Comparison of ENCODE assay signal across 8 cellular contexts in the genomic region with DNA sequence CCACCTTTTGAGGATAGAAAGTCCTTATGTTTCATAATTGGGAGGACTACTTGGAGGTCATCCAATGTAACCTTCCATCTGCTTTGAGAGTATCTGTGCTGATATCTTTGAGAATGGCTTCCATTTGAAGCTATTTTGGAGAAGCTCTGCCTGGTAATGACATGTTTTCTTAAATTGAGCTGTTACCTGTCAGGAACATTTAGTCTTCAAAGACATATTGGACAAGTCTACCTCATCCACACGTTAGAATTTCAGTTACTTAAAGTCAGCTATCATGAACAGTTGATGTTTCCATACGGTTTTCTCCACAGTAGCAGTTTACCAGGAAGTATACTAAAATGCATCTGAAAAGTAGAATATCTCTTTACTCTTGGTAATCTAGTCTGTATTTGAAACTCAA.
"Had no signal": no experiment of that assay in that cellular context is flagged by ENCODE, and none has a peak within 500 bp of the region (broad histone marks: within the 10 kb centered on the region; RNA-seq: fewer than 3 reads in every experiment).

No MANE protein-coding gene starts in this region.

- ATAC-seq: GM12878 had no signal

- DNase-seq: GDM1, GF-D8 had no signal

- H3K4me3 ChIP-seq: GM12878 had no signal

- FAIRE-seq: G401.6, GM12878, GM12891, GM12892, GM18507, GM19239 had no signal
